32 cellular contexts compared by ENCODE assay signal in genomic region chr12:82789674-82790073, GRCh38.
"Had no signal": no experiment of that assay in that cellular context is flagged by ENCODE, and none has a peak within 500 bp of the region (broad histone marks: within the 10 kb centered on the region; RNA-seq: fewer than 3 reads in every experiment).

No MANE protein-coding gene starts in this region.

- H3K27ac Mint-ChIP-seq: activated CD4-positive, alpha-beta memory T cell treated with anti-CD3 and anti-CD28 coated beads, Interleukin-2, amount 10 ng/mL, durations not matched to agents 7 days and 5 days; activated CD4-positive, alpha-beta T cell treated with anti-CD3 and anti-CD28 coated beads, Interleukin-2, amount 10 ng/mL, durations not matched to agents 7 days and 5 days; activated naive CD4-positive, alpha-beta T cell treated with anti-CD3 and anti-CD28 coated beads for 36 hours; activated naive CD8-positive, alpha-beta T cell treated with anti-CD3 and anti-CD28 coated beads for 36 hours; activated naive CD8-positive, alpha-beta T cell treated with anti-CD3 and anti-CD28 coated beads, Interleukin-2, amount 50 U/mL, for 24 hours; activated T-helper 17 cell treated with anti-CD3 and anti-CD28 coated beads, Interleukin-2, amount 50 U/mL, for 72 hours; dendritic cell treated with granulocyte-macrophage colony-stimulating factor and Interleukin-4, amounts not matched to agents 40 ng/mL and 50 ng/mL, for 4 days; effector memory CD8-positive, alpha-beta T cell; WTC11 had no signal

- H3K4me3 Mint-ChIP-seq: activated CD4-positive, alpha-beta memory T cell treated with anti-CD3 and anti-CD28 coated beads, Interleukin-2, amount 10 ng/mL, durations not matched to agents 7 days and 5 days; activated CD4-positive, alpha-beta T cell treated with anti-CD3 and anti-CD28 coated beads, Interleukin-2, amount 10 ng/mL, durations not matched to agents 7 days and 5 days; activated naive CD4-positive, alpha-beta T cell treated with anti-CD3 and anti-CD28 coated beads for 36 hours; activated naive CD4-positive, alpha-beta T cell treated with anti-CD3 and anti-CD28 coated beads, Interleukin-2, amount 50 U/mL, for 24 hours; activated naive CD8-positive, alpha-beta T cell treated with anti-CD3 and anti-CD28 coated beads for 36 hours; activated naive CD8-positive, alpha-beta T cell treated with anti-CD3 and anti-CD28 coated beads, Interleukin-2, amount 50 U/mL, for 24 hours; activated T-cell treated with anti-CD3 and anti-CD28 coated beads, Interleukin-2, amount 50 U/mL, for 4 hours; activated T-helper 17 cell treated with anti-CD3 and anti-CD28 coated beads, Interleukin-2, amount 50 U/mL, for 72 hours; dendritic cell treated with granulocyte-macrophage colony-stimulating factor and Interleukin-4, amounts not matched to agents 40 ng/mL and 50 ng/mL, for 4 days; effector memory CD8-positive, alpha-beta T cell; WTC11 had no signal

- ATAC-seq: activated naive CD8-positive, alpha-beta T cell treated with anti-CD3 and anti-CD28 coated beads, Interleukin-2, amount 50 U/mL, for 24 hours; activated T-cell treated with anti-CD3 and anti-CD28 coated beads, Interleukin-2, amount 50 U/mL, for 4 hours; activated T-helper 17 cell treated with anti-CD3 and anti-CD28 coated beads, Interleukin-2, amount 50 U/mL, for 72 hours; body of pancreas; effector memory CD8-positive, alpha-beta T cell; foreskin keratinocyte; gastrocnemius medialis; heart left ventricle; WTC11 had no signal

- H3K36me3 Mint-ChIP-seq: activated naive CD4-positive, alpha-beta T cell treated with anti-CD3 and anti-CD28 coated beads, Interleukin-2, amount 50 U/mL, for 24 hours; activated naive CD8-positive, alpha-beta T cell treated with anti-CD3 and anti-CD28 coated beads for 36 hours; WTC11 had no signal

- H3K4me3 ChIP-seq: adrenal gland, body of pancreas, cardiac muscle cell, coronary artery, esophagus muscularis mucosa, gastrocnemius medialis, heart left ventricle had no signal

- H3K9me3 Mint-ChIP-seq: activated CD4-positive, alpha-beta memory T cell treated with anti-CD3 and anti-CD28 coated beads, Interleukin-2, amount 10 ng/mL, durations not matched to agents 7 days and 5 days; activated CD4-positive, alpha-beta T cell treated with anti-CD3 and anti-CD28 coated beads, Interleukin-2, amount 10 ng/mL, durations not matched to agents 7 days and 5 days; activated naive CD4-positive, alpha-beta T cell treated with anti-CD3 and anti-CD28 coated beads for 36 hours; activated naive CD4-positive, alpha-beta T cell treated with anti-CD3 and anti-CD28 coated beads, Interleukin-2, amount 50 U/mL, for 24 hours; activated naive CD8-positive, alpha-beta T cell treated with anti-CD3 and anti-CD28 coated beads for 36 hours; activated naive CD8-positive, alpha-beta T cell treated with anti-CD3 and anti-CD28 coated beads, Interleukin-2, amount 50 U/mL, for 24 hours; activated T-cell treated with anti-CD3 and anti-CD28 coated beads, Interleukin-2, amount 50 U/mL, for 4 hours; activated T-helper 17 cell treated with anti-CD3 and anti-CD28 coated beads, Interleukin-2, amount 50 U/mL, for 72 hours; dendritic cell treated with granulocyte-macrophage colony-stimulating factor and Interleukin-4, amounts not matched to agents 40 ng/mL and 50 ng/mL, for 4 days; effector memory CD8-positive, alpha-beta T cell; WTC11 had no signal

- H3K27me3 ChIP-seq: adrenal gland, body of pancreas, cardiac muscle cell, esophagus muscularis mucosa, foreskin keratinocyte, gastrocnemius medialis, heart left ventricle had no signal

- H3K27me3 Mint-ChIP-seq: activated CD4-positive, alpha-beta memory T cell treated with anti-CD3 and anti-CD28 coated beads, Interleukin-2, amount 10 ng/mL, durations not matched to agents 7 days and 5 days; activated CD4-positive, alpha-beta T cell treated with anti-CD3 and anti-CD28 coated beads, Interleukin-2, amount 10 ng/mL, durations not matched to agents 7 days and 5 days; activated naive CD4-positive, alpha-beta T cell treated with anti-CD3 and anti-CD28 coated beads, Interleukin-2, amount 50 U/mL, for 24 hours; activated naive CD8-positive, alpha-beta T cell treated with anti-CD3 and anti-CD28 coated beads for 36 hours; activated naive CD8-positive, alpha-beta T cell treated with anti-CD3 and anti-CD28 coated beads, Interleukin-2, amount 50 U/mL, for 24 hours; activated T-helper 17 cell treated with anti-CD3 and anti-CD28 coated beads, Interleukin-2, amount 50 U/mL, for 72 hours; dendritic cell treated with granulocyte-macrophage colony-stimulating factor and Interleukin-4, amounts not matched to agents 40 ng/mL and 50 ng/mL, for 4 days; effector memory CD8-positive, alpha-beta T cell had no signal

- H3K27ac ChIP-seq: adrenal gland, body of pancreas, cardiac muscle cell, coronary artery, esophagus muscularis mucosa, foreskin keratinocyte, gastrocnemius medialis, heart left ventricle had no signal

- H3K9me3 ChIP-seq: adrenal gland, body of pancreas, esophagus muscularis mucosa, gastrocnemius medialis, heart left ventricle had no signal

- H3K4me1 Mint-ChIP-seq: activated CD4-positive, alpha-beta T cell treated with anti-CD3 and anti-CD28 coated beads, Interleukin-2, amount 10 ng/mL, durations not matched to agents 7 days and 5 days; activated naive CD4-positive, alpha-beta T cell treated with anti-CD3 and anti-CD28 coated beads, Interleukin-2, amount 50 U/mL, for 24 hours; activated naive CD8-positive, alpha-beta T cell treated with anti-CD3 and anti-CD28 coated beads for 36 hours; activated naive CD8-positive, alpha-beta T cell treated with anti-CD3 and anti-CD28 coated beads, Interleukin-2, amount 50 U/mL, for 24 hours; activated T-helper 17 cell treated with anti-CD3 and anti-CD28 coated beads, Interleukin-2, amount 50 U/mL, for 72 hours had no signal

- DNase-seq: activated CD4-positive, alpha-beta memory T cell treated with anti-CD3 and anti-CD28 coated beads, Interleukin-2, amount 10 ng/mL, durations not matched to agents 7 days and 5 days; activated CD4-positive, alpha-beta T cell treated with anti-CD3 and anti-CD28 coated beads for 1 hour; activated CD4-positive, alpha-beta T cell treated with anti-CD3 and anti-CD28 coated beads for 4 hours; activated CD4-positive, alpha-beta T cell treated with anti-CD3 and anti-CD28 coated beads, Interleukin-2, amount 10 ng/mL, durations not matched to agents 7 days and 5 days; activated CD4-positive, alpha-beta T cell treated with anti-CD3 and anti-CD28 coated beads, Interleukin-2, amount 50 U/mL, for 4 hours; activated effector memory CD4-positive, alpha-beta T cell treated with anti-CD3 and anti-CD28 coated beads, Interleukin-2, amount 50 U/mL, for 16 hours; activated naive CD4-positive, alpha-beta T cell treated with anti-CD3 and anti-CD28 coated beads for 36 hours; activated naive CD8-positive, alpha-beta T cell treated with anti-CD3 and anti-CD28 coated beads for 36 hours; activated naive CD8-positive, alpha-beta T cell treated with anti-CD3 and anti-CD28 coated beads, Interleukin-2, amount 50 U/mL, for 24 hours; activated T-cell treated with anti-CD3 and anti-CD28 coated beads, Interleukin-2, amount 50 U/mL, for 4 hours; adrenal gland; amygdala; aorta; body of pancreas; central memory CD4-positive, alpha-beta T cell; cerebellar nuclear complex; effector CD4-positive, alpha-beta T cell; effector memory CD8-positive, alpha-beta T cell; erythroblast; foreskin keratinocyte; gastrocnemius medialis; glutamatergic neuron; heart left ventricle; hypothalamus; T-helper 2 cell had no signal

- H3K4me1 ChIP-seq: adrenal gland, body of pancreas, esophagus muscularis mucosa, foreskin keratinocyte, gastrocnemius medialis, heart left ventricle had no signal
